In genomic region chr14:92731622-92732021, GRCh38 we compare ENCODE assay signal across 34 cellular contexts.
"Had no signal": no experiment of that assay in that cellular context is flagged by ENCODE, and none has a peak within 500 bp of the region (broad histone marks: within the 10 kb centered on the region; RNA-seq: fewer than 3 reads in every experiment).

No MANE protein-coding gene starts in this region.

- H3K9me3 ChIP-seq: MG63 had no signal

- DNase-seq: Karpas-422, Kasumi-1, MG63, MM.1S, MV-4-11, NCI-H1048, NCI-H1092, NCI-H1092 treated with DMSO at 0.1 percent for 48 hours, NCI-H1105, NCI-H1105 treated with DMSO at 0.1 percent for 48 hours, NCI-H1417, NCI-H1417 treated with DMSO at 0.1 percent for 48 hours, NCI-H1436, NCI-H1436 treated with DMSO at 0.1 percent for 48 hours, NCI-H146, NCI-H1694, NCI-H1694 treated with DMSO at 0.1 percent for 48 hours, NCI-H187, NCI-H187 treated with DMSO at 0.1 percent for 48 hours, NCI-H1930, NCI-H2029, NCI-H2029 treated with DMSO at 0.1 percent for 48 hours, NCI-H2081, NCI-H2081 treated with DMSO at 0.1 percent for 48 hours, NCI-H2107, NCI-H2171, NCI-H2171 treated with DMSO at 0.1 percent for 48 hours, NCI-H2227 treated with DMSO at 0.1 percent for 48 hours, NCI-H226, NCI-H345, NCI-H446, NCI-H446 treated with DMSO at 0.1 percent for 48 hours, NCI-H510A, NCI-H510A treated with DMSO at 0.1 percent for 48 hours had no signal

- H3K27me3 ChIP-seq: MG63 had no signal

- H3K4me3 ChIP-seq: MG63 had no signal

- H3K36me3 ChIP-seq: MG63 had no signal
